23 cellular contexts compared by ENCODE assay signal in genomic region chr3:105352976-105353375, GRCh38. TPM values are rescaled to one million over a fixed set of nuclear protein-coding genes. Genes with fewer than 3 reads are reported as not detected.
DNase-seq lines count a peak whose midpoint lies in the region; ATAC-seq, FAIRE-seq and TF ChIP-seq lines count a peak whose summit lies in the region.
"Had no signal": no experiment of that assay in that cellular context is flagged by ENCODE, and none has a peak within 500 bp of the region (broad histone marks: within the 10 kb centered on the region; RNA-seq: fewer than 3 reads in every experiment).

No MANE protein-coding gene starts in this region.

- no peak overlapping the region for H3K27ac Mint-ChIP-seq in type B pancreatic cell
- H3K27ac Mint-ChIP-seq: activated naive CD4-positive, alpha-beta T cell treated with anti-CD3 and anti-CD28 coated beads for 36 hours; T-cell had no signal

- peak overlapping the region; percentile 82 for H3K4me2 ChIP-seq in hepatocyte

- peaks cover 3% of the 10 kb centered on the region for H3K27me3 ChIP-seq in hepatocyte
- H3K27me3 ChIP-seq in small intestine (ENCODE audit: control insufficient read depth in 2 of 2, insufficient read depth in 2 of 2, low read length in 2 of 2): peaks cover 0 to 4% of the 10 kb centered on the region in 2 donors
- H3K27me3 ChIP-seq: ovary, right atrium auricular region had no signal

- H3K9me3 ChIP-seq in hepatocyte (ENCODE audit: low read depth) (no peaks in the 10 kb centered on the region), small intestine (ENCODE audit: control insufficient read depth, low read depth) (no peaks in the 10 kb centered on the region)
- H3K9me3 ChIP-seq: esophagus muscularis mucosa, right atrium auricular region, stomach, tibial nerve had no signal

- no peaks in the 10 kb centered on the region for H4K20me1 ChIP-seq in hepatocyte (ENCODE audit: insufficient read depth, poor library complexity, severe bottlenecking)

- no peaks in the 10 kb centered on the region for H3K36me3 ChIP-seq in hepatocyte (replicated peaks; ENCODE audit: insufficient read depth, low read depth)
- no peaks in the 10 kb centered on the region for H3K36me3 ChIP-seq in small intestine (ENCODE audit: control insufficient read depth in 2 of 2, insufficient read depth in 2 of 2, low read length in 2 of 2)
- H3K36me3 ChIP-seq: esophagus muscularis mucosa, ovary, right atrium auricular region, stomach, tibial nerve had no signal

- H3K4me3 Mint-ChIP-seq in type B pancreatic cell: peak overlapping the region; percentile 53

- no peaks in the 10 kb centered on the region for H3K9me3 Mint-ChIP-seq in type B pancreatic cell
- H3K9me3 Mint-ChIP-seq: activated naive CD4-positive, alpha-beta T cell treated with anti-CD3 and anti-CD28 coated beads for 36 hours; central memory CD8-positive, alpha-beta T cell; T-cell had no signal

- no peak overlapping the region for H2AFZ ChIP-seq in hepatocyte

- peak; percentile 20 for DNase-seq in NOMO-1 treated with DMSO at 0.1 percent for 48 hours (lab: John Stamatoyannopoulos, UW; ENCODE audit: unreplicated experiment)
- no peak for DNase-seq in NOMO-1 treated with dmso at 0.1 percent for 144 hours (lab: John Stamatoyannopoulos, UW; ENCODE audit: unreplicated experiment)
- peak; percentile 84 for DNase-seq in amniotic epithelial cell (ENCODE audit: low read depth)
- no peak for DNase-seq in hepatocyte (ENCODE audit: low spot score)
- no peak for DNase-seq in type B pancreatic cell (ENCODE audit: extremely low spot score, unreplicated experiment)
- DNase-seq in activated effector memory CD4-positive, alpha-beta T cell treated with Interleukin-2 at 50 U/mL for 16 hours: no peak
- no peak for DNase-seq in small intestine
- DNase-seq: activated CD4-positive, alpha-beta T cell treated with anti-CD3 and anti-CD28 coated beads for 1 hour; activated naive CD4-positive, alpha-beta T cell treated with anti-CD3 and anti-CD28 coated beads for 36 hours; activated T-cell treated with anti-CD3 and anti-CD28 coated beads, Interleukin-2, amount 50 U/mL, for 1 hour; NCI-H1436 treated with DMSO at 0.1 percent for 48 hours; NCI-H524 treated with DMSO at 0.1 percent for 48 hours; ovary; SHP77 treated with DMSO at 0.1 percent for 48 hours; stomach; T-cell had no signal

- no peak overlapping the region for H3K27ac ChIP-seq in hepatocyte
- H3K27ac ChIP-seq in small intestine (ENCODE audit: low read depth in 1 of 2, low read length in 1 of 2): no peak overlapping the region
- H3K27ac ChIP-seq: 22Rv1, esophagus muscularis mucosa, ovary, right atrium auricular region, stomach had no signal

- H3K79me2 ChIP-seq in hepatocyte: no peaks in the 10 kb centered on the region

- H3K4me3 ChIP-seq in hepatocyte (no peak overlapping the region), small intestine (ENCODE audit: low read depth in 1 of 2, low read length in 2 of 2) (no peak overlapping the region)
- H3K4me3 ChIP-seq: ovary had no signal

- FAIRE-seq in small intestine (lab: Jason Lieb, UNC): no peak
- FAIRE-seq: TTC549 had no signal

- peaks cover 34% of the 10 kb centered on the region for H3K27me3 Mint-ChIP-seq in type B pancreatic cell

- H3K36me3 Mint-ChIP-seq in type B pancreatic cell: no peaks in the 10 kb centered on the region
- H3K36me3 Mint-ChIP-seq: T-cell had no signal

- no peak for ATAC-seq in GM21381 (IDR thresholded peaks at IDR 0.05; ENCODE audit: unreplicated experiment)
- ATAC-seq: T-cell had no signal

- TF ChIP-seq CTCF in hepatocyte (IDR thresholded peaks at IDR 0.05; ENCODE audit: poor library complexity) (no peak), type B pancreatic cell (conservative IDR thresholded peaks at IDR 0.05) (no peak)

- 88% methylated on average over 4 of the region's 4 CpGs for WGBS in hepatocyte (ENCODE audit: low lambda C conversion rate, missing lambda C conversion rate)
- 86 to 89% (median 88%) methylated on average over 4 of the region's 4 CpGs for WGBS in small intestine, 3 donors

- H3K4me1 Mint-ChIP-seq in type B pancreatic cell (ENCODE audit: unreplicated experiment): peaks cover 25% of the 10 kb centered on the region
- H3K4me1 Mint-ChIP-seq: central memory CD8-positive, alpha-beta T cell had no signal

- H3K9me2 ChIP-seq in hepatocyte (replicated peaks; ENCODE audit: insufficient read depth): no peaks in the 10 kb centered on the region

- H3K4me1 ChIP-seq in hepatocyte (ENCODE audit: insufficient read depth) (no peaks in the 10 kb centered on the region), small intestine (ENCODE audit: control insufficient read depth in 2 of 2, insufficient read depth in 1 of 2, low read depth in 1 of 2, low read length in 1 of 2) (no peaks in the 10 kb centered on the region)
- H3K4me1 ChIP-seq: right atrium auricular region had no signal

RNA-seq across cellular contexts. Expression of gene ALCAM, which starts 13.7 kb away (rescaled TPM):
- total RNA-seq in hepatocyte (132 and 134 TPM in 2 replicates), type B pancreatic cell (ENCODE audit: low replicate concordance) (84.6 and 101 TPM in 2 replicates)
- polyA plus RNA-seq in hepatocyte (55.9 and 58.0 TPM in 2 replicates), small intestine (10 to 100 TPM in 1 of 3 donors, 1 to 10 TPM in 2; 9.2 to 15.4 (median 9.6) TPM)

Comparison
In these comparisons a context has a peak if more than half of its experiments do, and no peak if none do; other contexts are left out.
1. DNase-seq: peak in NOMO-1 treated with DMSO at 0.1 percent for 48 hours (single experiment) and amniotic epithelial cell (single experiment); none in NOMO-1 treated with dmso at 0.1 percent for 144 hours (single experiment), hepatocyte (single experiment), type B pancreatic cell (single experiment), activated effector memory CD4-positive, alpha-beta T cell treated with Interleukin-2 at 50 U/mL for 16 hours (single experiment) and small intestine (single experiment).